Comparison of ENCODE assay signal across 16 cellular contexts in the genomic region with DNA sequence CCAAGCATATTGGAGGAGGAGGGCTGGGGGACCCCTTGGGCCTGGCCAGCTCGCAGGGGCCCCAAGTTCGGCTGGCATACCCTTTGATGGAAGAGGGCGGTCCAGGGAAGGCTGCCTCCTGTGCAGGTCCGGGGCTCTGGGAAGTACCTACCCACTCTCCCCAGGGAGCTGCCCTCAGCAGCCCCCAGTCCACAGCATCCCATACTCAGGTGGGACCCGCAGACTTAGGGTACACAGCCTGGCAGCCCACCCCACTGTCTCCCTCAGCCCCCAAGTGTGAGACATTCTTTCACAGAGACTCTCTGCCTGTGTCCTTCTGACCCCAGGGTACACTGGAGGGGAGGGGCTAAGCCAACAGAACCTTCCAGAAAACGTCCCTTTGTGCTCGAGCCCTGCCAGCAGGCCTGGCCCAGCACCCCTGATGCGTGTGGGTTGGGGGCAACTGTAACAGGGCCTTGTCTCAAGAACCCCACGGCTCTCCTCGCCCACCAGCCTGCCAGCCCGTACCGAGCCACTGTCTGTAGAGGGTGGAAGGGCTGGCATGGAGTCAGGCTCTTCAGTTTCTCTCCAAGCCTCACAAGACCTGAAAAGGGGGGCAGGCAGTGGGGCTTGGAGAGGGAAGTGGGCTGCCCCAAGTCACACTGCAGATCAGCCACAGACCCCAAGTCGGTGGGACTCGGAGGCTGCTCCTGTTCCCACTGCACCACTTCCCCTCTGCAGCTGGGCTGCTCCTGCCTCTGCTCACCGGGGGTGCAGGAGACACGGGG. TPM values are rescaled to one million over a fixed set of nuclear protein-coding genes. Genes with fewer than 3 reads are reported as not detected.
DNase-seq lines count a peak whose midpoint lies in the region; ATAC-seq, FAIRE-seq and TF ChIP-seq lines count a peak whose summit lies in the region.
"Had no signal": no experiment of that assay in that cellular context is flagged by ENCODE, and none has a peak within 500 bp of the region (broad histone marks: within the 10 kb centered on the region; RNA-seq: fewer than 3 reads in every experiment).

No MANE protein-coding gene starts in this region.

- H3K4me1 Mint-ChIP-seq in memory B cell: peaks cover 64% of the 10 kb centered on the region

- H3K36me3 Mint-ChIP-seq in memory B cell: no peaks in the 10 kb centered on the region

- no peaks in the 10 kb centered on the region for H3K9me3 Mint-ChIP-seq in memory B cell

- TF ChIP-seq POLR2A in GM12892 (IDR thresholded peaks at IDR 0.05; ENCODE audit: low read depth, low read length): no peak

- DNase-seq in GM12892 (ENCODE audit: insufficient read length) (no peak), memory B cell (ENCODE audit: low spot score in 2 of 2) (peak; percentile 31 to 44), pons (ENCODE audit: low spot score) (no peak), dedifferentiated amniotic fluid mesenchymal stem cell (ENCODE audit: extremely low spot score) (no peak), activated gamma-delta T cell (lab: John Stamatoyannopoulos, UW) (no peak)
- peak; percentile 76 for DNase-seq in Jurkat, Clone E6-1 (ENCODE audit: low read depth, low spot score)
- DNase-seq: activated CD4-positive, alpha-beta T cell treated with anti-CD3 and anti-CD28 coated beads, Interleukin-2, amount 50 U/mL, for 1 hour; activated T-cell treated with anti-CD3 and anti-CD28 coated beads, Interleukin-2, amount 50 U/mL, for 48 hours; caudate nucleus; effector CD8-positive, alpha-beta T cell; hypothalamus; NCI-H345; ovary; trophoblast cell had no signal

- peak overlapping the region; percentile 100 for H3K27ac Mint-ChIP-seq in memory B cell

- peak; percentile 1 for ATAC-seq in memory B cell (ENCODE audit: low read depth)

- H3K4me3 Mint-ChIP-seq in memory B cell: peak overlapping the region; percentile 37

- no peak overlapping the region for H3K4me3 ChIP-seq in Jurkat, Clone E6-1 (ENCODE audit: low read length)
- H3K4me3 ChIP-seq: ovary, SJSA1 had no signal

- no peaks in the 10 kb centered on the region for H3K27me3 Mint-ChIP-seq in memory B cell

- FAIRE-seq in GM12892 (lab: Jason Lieb, UNC): peak; percentile 68

RNA-seq across cellular contexts. Expression of a gene that starts 7.0 kb away (rescaled TPM):
- polyA plus RNA-seq in GM12892 (2012; ENCODE audit: missing spikeins): 57.8 TPM
- 4.0 TPM for polyA plus RNA-seq in Jurkat, Clone E6-1 (2012; ENCODE audit: insufficient read depth, insufficient read length)

RNA-seq across cellular contexts. Expression of a gene that starts 13.4 kb away (rescaled TPM):
- polyA plus RNA-seq in GM12892 (2012; ENCODE audit: missing spikeins): 31.4 TPM
- polyA plus RNA-seq in Jurkat, Clone E6-1 (2012; ENCODE audit: insufficient read depth, insufficient read length): 99.6 TPM

RNA-seq across cellular contexts. Expression of a gene that starts 18.7 kb away (rescaled TPM):
- polyA plus RNA-seq in GM12892 (2012; ENCODE audit: missing spikeins): 0.93 TPM
- not detected for polyA plus RNA-seq in Jurkat, Clone E6-1 (2012; ENCODE audit: insufficient read depth, insufficient read length)
- polyA plus RNA-seq: adipose tissue, ovary had no signal

RNA-seq across cellular contexts. Expression of a gene that starts 35.6 kb away (rescaled TPM):
- polyA plus RNA-seq in GM12892 (2012; ENCODE audit: missing spikeins): 1.9 TPM
- polyA plus RNA-seq in Jurkat, Clone E6-1 (2012; ENCODE audit: insufficient read depth, insufficient read length): 26.3 TPM

Comparison
In these comparisons a context has a peak if more than half of its experiments do, and no peak if none do; other contexts are left out.
1. DNase-seq: peak in Jurkat, Clone E6-1 (single experiment) and memory B cell (2 of 2); none in GM12892 (single experiment), pons (single experiment), dedifferentiated amniotic fluid mesenchymal stem cell (single experiment) and activated gamma-delta T cell (single experiment).